Comparison of ENCODE assay signal across 8 cellular contexts in the genomic region with DNA sequence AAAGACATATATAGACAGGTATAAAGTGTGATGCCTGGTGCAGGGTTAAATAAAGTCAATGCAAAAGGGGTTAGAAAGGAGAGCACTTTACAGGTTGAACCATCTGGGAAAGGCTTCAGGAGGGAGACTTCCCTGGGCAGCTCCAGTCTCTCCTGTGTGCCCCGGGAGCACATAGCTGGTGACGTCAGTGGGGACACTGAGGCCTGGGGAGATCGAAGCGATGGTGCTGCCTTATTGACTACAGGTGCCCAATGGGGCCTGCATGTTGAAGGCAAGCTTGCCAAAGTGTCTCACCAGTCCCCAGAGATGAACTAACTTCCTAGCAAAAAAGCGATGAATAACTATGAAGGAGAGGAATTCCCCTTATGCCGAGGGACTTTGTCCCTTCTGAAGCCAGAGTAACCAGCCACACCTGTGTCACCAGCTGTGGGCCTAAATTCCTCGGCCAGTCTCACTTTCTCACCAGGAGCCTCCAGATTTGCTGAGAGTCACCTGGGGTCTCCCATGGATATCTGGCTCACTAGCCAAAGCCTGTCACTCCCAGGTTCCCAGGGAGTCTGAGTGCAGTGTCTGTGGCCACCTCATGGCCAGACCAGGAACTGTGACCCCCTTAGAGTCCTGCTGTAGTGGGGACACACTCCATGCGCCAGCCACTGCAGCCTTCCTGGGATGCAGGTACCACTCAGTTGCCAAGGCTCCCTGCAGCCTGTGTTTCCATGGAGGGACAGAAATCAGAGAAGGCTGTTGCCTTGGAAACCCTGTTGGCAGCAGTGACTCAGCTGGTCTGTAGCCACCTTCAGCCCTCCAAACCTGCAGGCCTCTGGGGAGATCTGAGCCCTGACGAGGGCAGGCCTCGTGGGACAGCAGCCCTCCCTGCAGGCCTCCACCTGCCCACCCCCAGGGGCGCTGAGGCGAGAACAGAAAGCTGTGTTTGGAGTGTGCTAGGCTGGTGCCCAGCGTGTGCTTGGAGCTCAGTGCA.
DNase-seq lines count a peak whose midpoint lies in the region; ATAC-seq and TF ChIP-seq lines count a peak whose summit lies in the region.

No MANE protein-coding gene starts in this region.

- DNase-seq in activated B cell treated with CpG ODN at 0.5 μM for 24 hours (peak; percentile 64), naive B cell (peak; percentile 7), SKM-1 treated with dmso at 0.1 percent for 144 hours (lab: John Stamatoyannopoulos, UW; ENCODE audit: unreplicated experiment) (no peak), HPDE6-E6E7 (ENCODE audit: extremely low spot score) (no peak), GM10266 (ENCODE audit: extremely low spot score) (no peak)

- H3K9me3 Mint-ChIP-seq in activated B cell treated with CpG ODN at 0.5 μM for 24 hours (peaks cover 11% of the 10 kb centered on the region), naive B cell (peaks cover 10 to 27% (median 13%) of the 10 kb centered on the region in 7 donors)

- H3K27me3 Mint-ChIP-seq in activated B cell treated with CpG ODN at 0.5 μM for 24 hours (no peaks in the 10 kb centered on the region), naive B cell (no peaks in the 10 kb centered on the region)

- H3K4me1 Mint-ChIP-seq in activated B cell treated with CpG ODN at 0.5 μM for 24 hours (peaks cover 22% of the 10 kb centered on the region), naive B cell (peaks cover 0 to 15% (median 4%) of the 10 kb centered on the region in 3 donors)

- H3K27ac Mint-ChIP-seq in activated B cell treated with CpG ODN at 0.5 μM for 24 hours = peak overlapping the region; percentile 48
- H3K27ac Mint-ChIP-seq in naive B cell = no peak overlapping the region

- ATAC-seq in HG03469 (IDR thresholded peaks at IDR 0.05; ENCODE audit: unreplicated experiment) = peak; percentile 57
- ATAC-seq in activated B cell treated with CpG ODN at 0.5 μM for 24 hours (ENCODE audit: low read depth) = peak; percentile 95
- peak in 1 of 2 donors; percentile 39 for ATAC-seq in naive B cell (ENCODE audit: low read depth in 2 of 2)
- no peak for ATAC-seq in GM18858 (IDR thresholded peaks at IDR 0.05; ENCODE audit: unreplicated experiment)

- peak; percentile 62 for TF ChIP-seq CTCF in GM12872 (IDR thresholded peaks at IDR 0.05; ENCODE audit: insufficient read depth, low read depth, low read length)
- TF ChIP-seq CTCF in activated B cell treated with CpG ODN at 0.5 μM for 24 hours (IDR thresholded peaks at IDR 0.05) = no peak
- no peak for TF ChIP-seq CTCF in GM10266 (IDR thresholded peaks at IDR 0.05; ENCODE audit: control insufficient read depth, insufficient read depth, low read depth, missing control alignments)

- intact Hi-C loops in activated B cell treated with CpG ODN at 0.5 μM for 24 hours (cut with micrococcal nuclease) = loop anchor here (2.0 kb wide), 2 partner anchors 127 to 285 kb away; no protein-coding TSS in a partner anchor

- no peak overlapping the region for H3K4me3 Mint-ChIP-seq in activated B cell treated with CpG ODN at 0.5 μM for 24 hours
- H3K4me3 Mint-ChIP-seq in naive B cell = no peak overlapping the region

- peaks cover 20% of the 10 kb centered on the region for H3K36me3 Mint-ChIP-seq in activated B cell treated with CpG ODN at 0.5 μM for 24 hours (ENCODE audit: low read depth)
- H3K36me3 Mint-ChIP-seq in naive B cell = peaks cover 26 to 31% of the 10 kb centered on the region in 2 donors

- POLR2A ChIA-PET in activated B cell treated with CpG ODN at 0.5 μM for 24 hours (lab: Charles Lee) = interaction anchor here (0.9 kb wide), 1 partner anchor 134 kb away, joined by 4 read pairs; no protein-coding TSS in a partner anchor

- CTCF ChIA-PET in activated B cell treated with CpG ODN at 0.5 μM for 24 hours (lab: Charles Lee) = interaction anchor here (0.7 to 0.9 kb wide), 2 partner anchors 45 to 192 kb away, joined by 4 read pairs; no protein-coding TSS in a partner anchor

Comparison
In these comparisons a context has a peak if more than half of its experiments do, and no peak if none do; other contexts are left out.
1. DNase-seq: peak in activated B cell treated with CpG ODN at 0.5 μM for 24 hours (single experiment) and naive B cell (single experiment); none in SKM-1 treated with dmso at 0.1 percent for 144 hours (single experiment), HPDE6-E6E7 (single experiment) and GM10266 (single experiment).